In the genomic region with DNA sequence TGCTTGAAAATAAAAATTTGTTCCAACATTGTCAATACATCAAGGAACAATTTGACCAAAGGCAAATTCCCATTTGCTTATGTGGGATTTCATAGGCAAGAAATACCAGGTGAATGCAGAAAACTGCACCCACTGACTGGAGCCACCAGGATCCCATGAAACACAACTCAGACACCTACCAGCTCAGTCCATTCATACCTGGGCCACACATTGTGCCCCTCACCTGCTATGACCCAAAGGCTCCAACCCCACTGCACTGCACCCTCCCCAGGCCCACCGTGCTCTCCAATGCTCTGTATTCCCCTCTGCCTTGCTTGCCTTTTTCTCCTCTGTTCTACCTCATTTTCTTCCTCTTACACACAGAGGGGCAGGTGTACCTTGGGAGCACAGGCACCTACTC, we compare ENCODE assay signal across 26 cellular contexts. TPM values are rescaled to one million over a fixed set of nuclear protein-coding genes. Genes with fewer than 3 reads are reported as not detected.
A peak's percentile ranks its signal among the peaks of the same experiment; 100 is the strongest.
DNase-seq lines count a peak whose midpoint lies in the region; ATAC-seq and TF ChIP-seq lines count a peak whose summit lies in the region.
"Had no signal": no experiment of that assay in that cellular context is flagged by ENCODE, and none has a peak within 500 bp of the region (broad histone marks: within the 10 kb centered on the region; RNA-seq: fewer than 3 reads in every experiment).

No MANE protein-coding gene starts in this region.

- no peaks in the 10 kb centered on the region for H3K27me3 Mint-ChIP-seq in T-helper 2 cell treated with Interferon-gamma antibody and Interleukin-4, amounts not matched to agents 5 μg/mL and 100 μg/mL, for 36 hours (ENCODE audit: low read depth)
- H3K27me3 Mint-ChIP-seq in activated T-cell treated with anti-CD3 and anti-CD28 coated beads, Interleukin-2, amount 50 U/mL, for 72 hours (ENCODE audit: low read depth), result no peaks in the 10 kb centered on the region
- H3K27me3 Mint-ChIP-seq in activated T-cell treated with anti-CD3 and anti-CD28 coated beads, Interleukin-2, amount 50 U/mL, for 4 hours (ENCODE audit: low read depth), result no peaks in the 10 kb centered on the region
- H3K27me3 Mint-ChIP-seq in effector memory CD8-positive, alpha-beta T cell, result no peaks in the 10 kb centered on the region
- H3K27me3 Mint-ChIP-seq in CD4-positive, alpha-beta memory T cell, result no peaks in the 10 kb centered on the region

- no peak overlapping the region for H3K27ac ChIP-seq in CD4-positive, alpha-beta memory T cell (ENCODE audit: low read depth, low read length)
- H3K27ac ChIP-seq: KMS-11, PC-9, SJCRH30 had no signal

- no peak for TF ChIP-seq CTCF in Loucy (conservative IDR thresholded peaks at IDR 0.05; ENCODE audit: low read length)

- H3K36me3 Mint-ChIP-seq in T-helper 2 cell treated with Interferon-gamma antibody and Interleukin-4, amounts not matched to agents 5 μg/mL and 100 μg/mL, for 36 hours (ENCODE audit: low read depth), result peaks cover 74% of the 10 kb centered on the region
- peaks cover 23 to 45% of the 10 kb centered on the region in 2 donors for H3K36me3 Mint-ChIP-seq in activated T-cell treated with anti-CD3 and anti-CD28 coated beads, Interleukin-2, amount 50 U/mL, for 72 hours (ENCODE audit: insufficient read depth in 2 of 2)
- peaks cover 4% of the 10 kb centered on the region for H3K36me3 Mint-ChIP-seq in activated T-cell treated with anti-CD3 and anti-CD28 coated beads, Interleukin-2, amount 50 U/mL, for 4 hours (ENCODE audit: insufficient read depth)
- H3K36me3 Mint-ChIP-seq in effector memory CD8-positive, alpha-beta T cell (ENCODE audit: insufficient read depth), result peaks cover 3% of the 10 kb centered on the region
- peaks cover 0 to 8% of the 10 kb centered on the region in 2 donors for H3K36me3 Mint-ChIP-seq in CD4-positive, alpha-beta memory T cell

- no peak for DNase-seq in T-helper 2 cell treated with Interferon-gamma antibody and Interleukin-4, amounts not matched to agents 5 μg/mL and 100 μg/mL, for 36 hours (ENCODE audit: low spot score)
- DNase-seq in T-helper 2 cell, result no peak
- no peak for DNase-seq in activated T-cell treated with anti-CD3 and anti-CD28 coated beads, Interleukin-2, amount 50 U/mL, for 72 hours
- DNase-seq in activated T-cell treated with anti-CD3 and anti-CD28 coated beads, Interleukin-2, amount 50 U/mL, for 4 hours, result no peak
- DNase-seq in effector memory CD8-positive, alpha-beta T cell, result no peak
- no peak for DNase-seq in CD4-positive, alpha-beta memory T cell
- no peak for DNase-seq in NK-92 treated with Interleukin-12 subunit alpha and Interleukin-12 subunit beta, amount 100 ng/mL, for 24 hours (lab: John Stamatoyannopoulos, UW)
- DNase-seq: 8988T, ACHN, BE2C, GOT3, HFFc6, IMR-90, NCI-H1048, NCI-H1417, NCI-H1694, NCI-H2029 treated with DMSO at 0.1 percent for 48 hours, NCI-H446 treated with DMSO at 0.1 percent for 48 hours, NCI-H526, NCI-H82, PC-9, SJCRH30 had no signal

- H2AFZ ChIP-seq in Loucy (ENCODE audit: low read length), result no peak overlapping the region
- H2AFZ ChIP-seq: PC-9 had no signal

- no peak for ATAC-seq in activated T-cell treated with anti-CD3 and anti-CD28 coated beads, Interleukin-2, amount 50 U/mL, for 72 hours (replicated peaks in 1 of 2)
- ATAC-seq in activated T-cell treated with anti-CD3 and anti-CD28 coated beads, Interleukin-2, amount 50 U/mL, for 4 hours, result no peak
- no peak for ATAC-seq in effector memory CD8-positive, alpha-beta T cell (replicated peaks)
- ATAC-seq: Right ventricle myocardium inferior had no signal

- H3K9me3 Mint-ChIP-seq in T-helper 2 cell treated with Interferon-gamma antibody and Interleukin-4, amounts not matched to agents 5 μg/mL and 100 μg/mL, for 36 hours, result no peaks in the 10 kb centered on the region
- no peaks in the 10 kb centered on the region for H3K9me3 Mint-ChIP-seq in activated T-cell treated with anti-CD3 and anti-CD28 coated beads, Interleukin-2, amount 50 U/mL, for 72 hours
- H3K9me3 Mint-ChIP-seq in activated T-cell treated with anti-CD3 and anti-CD28 coated beads, Interleukin-2, amount 50 U/mL, for 4 hours, result no peaks in the 10 kb centered on the region
- no peaks in the 10 kb centered on the region for H3K9me3 Mint-ChIP-seq in effector memory CD8-positive, alpha-beta T cell
- no peaks in the 10 kb centered on the region for H3K9me3 Mint-ChIP-seq in CD4-positive, alpha-beta memory T cell
- H3K9me3 Mint-ChIP-seq: HFFc6 had no signal

- H3K4me1 Mint-ChIP-seq in T-helper 2 cell treated with Interferon-gamma antibody and Interleukin-4, amounts not matched to agents 5 μg/mL and 100 μg/mL, for 36 hours (ENCODE audit: low read depth), result peaks cover 47% of the 10 kb centered on the region
- H3K4me1 Mint-ChIP-seq in activated T-cell treated with anti-CD3 and anti-CD28 coated beads, Interleukin-2, amount 50 U/mL, for 72 hours (ENCODE audit: low read depth), result peaks cover 56% of the 10 kb centered on the region
- peaks cover 21% of the 10 kb centered on the region for H3K4me1 Mint-ChIP-seq in activated T-cell treated with anti-CD3 and anti-CD28 coated beads, Interleukin-2, amount 50 U/mL, for 4 hours (ENCODE audit: low read depth)
- peaks cover 4 to 9% of the 10 kb centered on the region in 2 donors for H3K4me1 Mint-ChIP-seq in effector memory CD8-positive, alpha-beta T cell (ENCODE audit: low read depth in 2 of 2)
- peaks cover 17 to 28% (median 23%) of the 10 kb centered on the region in 4 donors for H3K4me1 Mint-ChIP-seq in CD4-positive, alpha-beta memory T cell

- H3K9me3 ChIP-seq in Loucy (ENCODE audit: insufficient read depth, low read depth, low read length), result no peaks in the 10 kb centered on the region
- no peaks in the 10 kb centered on the region for H3K9me3 ChIP-seq in CD4-positive, alpha-beta memory T cell (ENCODE audit: control insufficient read depth in 1 of 2, low read length in 2 of 2)
- H3K9me3 ChIP-seq: BE2C, HAP-1, SJCRH30 had no signal

- H3K36me3 ChIP-seq in Loucy (ENCODE audit: insufficient read depth, low read length), result peaks cover 20% of the 10 kb centered on the region; the same call in 1 of the 2 replicates
- H3K36me3 ChIP-seq in CD4-positive, alpha-beta memory T cell (ENCODE audit: insufficient read depth, low read length), result no peaks in the 10 kb centered on the region

- H3K4me2 ChIP-seq in Loucy (ENCODE audit: low read depth, low read length, poor library complexity, severe bottlenecking), result peak overlapping the region; percentile 82
- H3K4me2 ChIP-seq: KMS-11, PC-9 had no signal

- H3K9me2 ChIP-seq in Loucy (replicated peaks; ENCODE audit: low read depth, low read length), result no peaks in the 10 kb centered on the region

- H3K79me2 ChIP-seq in Loucy (ENCODE audit: insufficient read depth, low read length), result peaks cover 96% of the 10 kb centered on the region

- H3K4me3 Mint-ChIP-seq in T-helper 2 cell treated with Interferon-gamma antibody and Interleukin-4, amounts not matched to agents 5 μg/mL and 100 μg/mL, for 36 hours, result no peak overlapping the region
- no peak overlapping the region for H3K4me3 Mint-ChIP-seq in activated T-cell treated with anti-CD3 and anti-CD28 coated beads, Interleukin-2, amount 50 U/mL, for 72 hours
- H3K4me3 Mint-ChIP-seq in activated T-cell treated with anti-CD3 and anti-CD28 coated beads, Interleukin-2, amount 50 U/mL, for 4 hours, result no peak overlapping the region
- no peak overlapping the region for H3K4me3 Mint-ChIP-seq in effector memory CD8-positive, alpha-beta T cell
- no peak overlapping the region for H3K4me3 Mint-ChIP-seq in CD4-positive, alpha-beta memory T cell
- H3K4me3 Mint-ChIP-seq: HFFc6 had no signal

- peak overlapping the region; percentile 29 for H3K27ac Mint-ChIP-seq in T-helper 2 cell treated with Interferon-gamma antibody and Interleukin-4, amounts not matched to agents 5 μg/mL and 100 μg/mL, for 36 hours
- H3K27ac Mint-ChIP-seq in activated T-cell treated with anti-CD3 and anti-CD28 coated beads, Interleukin-2, amount 50 U/mL, for 72 hours, result peak overlapping the region; percentile 48
- peak overlapping the region; percentile 55 to 61 for H3K27ac Mint-ChIP-seq in effector memory CD8-positive, alpha-beta T cell
- H3K27ac Mint-ChIP-seq in CD4-positive, alpha-beta memory T cell, result peak overlapping the region in 2 of 7 donors; percentile 39 to 43
- H3K27ac Mint-ChIP-seq: HFFc6 had no signal

- H3K9ac ChIP-seq in Loucy (ENCODE audit: low read depth, low read length, poor library complexity, severe bottlenecking), result no peak overlapping the region
- H3K9ac ChIP-seq: KMS-11 had no signal

- intact Hi-C loops in CD4-positive, alpha-beta memory T cell (cut with micrococcal nuclease), result no loop called here

- H3K4me3 ChIP-seq in Loucy (ENCODE audit: low read length, poor library complexity, severe bottlenecking), result no peak overlapping the region
- no peak overlapping the region for H3K4me3 ChIP-seq in CD4-positive, alpha-beta memory T cell (ENCODE audit: low read length in 2 of 2)
- H3K4me3 ChIP-seq: HAP-1, PC-9, SJCRH30 had no signal

- H4K20me1 ChIP-seq in Loucy (ENCODE audit: insufficient read depth, low read length, poor library complexity, severe bottlenecking), result peaks cover 33% of the 10 kb centered on the region

- CTCF ChIA-PET in CD4-positive, alpha-beta memory T cell (lab: Charles Lee; ENCODE audit: partially characterized antibody), result interaction anchor here (6.2 kb wide), 1 partner anchor 278 kb away, joined by 154 read pairs; no protein-coding TSS in a partner anchor

- peaks cover 75% of the 10 kb centered on the region for H3K4me1 ChIP-seq in Loucy (ENCODE audit: insufficient read depth, low read length, poor library complexity, severe bottlenecking)
- H3K4me1 ChIP-seq in CD4-positive, alpha-beta memory T cell (ENCODE audit: insufficient read depth, low read length), result peaks cover 46% of the 10 kb centered on the region
- H3K4me1 ChIP-seq: BE2C had no signal

- no peaks in the 10 kb centered on the region for H3K27me3 ChIP-seq in Loucy (ENCODE audit: insufficient read depth, low read length, poor library complexity, severe bottlenecking)
- H3K27me3 ChIP-seq in CD4-positive, alpha-beta memory T cell (ENCODE audit: insufficient read depth, low read length), result no peaks in the 10 kb centered on the region
- H3K27me3 ChIP-seq: BE2C, SJCRH30 had no signal

- no peaks in the 10 kb centered on the region; the same call in 1 of the 2 replicates for H3F3A ChIP-seq in Loucy (ENCODE audit: low read depth)

- POLR2A ChIA-PET in CD4-positive, alpha-beta memory T cell (lab: Charles Lee; ENCODE audit: partially characterized antibody), result no interaction called here

RNA-seq across cellular contexts. Expression of gene NCAPG2, which starts 5.3 kb away (rescaled TPM):
- 100 to 1,000 TPM; 129 to 134 TPM for total RNA-seq in activated T-cell treated with anti-CD3 and anti-CD28 coated beads, Interleukin-2, amount 50 U/mL, for 72 hours
- 10 to 100 TPM; 19.7 to 26.2 (median 20.7) TPM for total RNA-seq in activated T-cell treated with anti-CD3 and anti-CD28 coated beads, Interleukin-2, amount 50 U/mL, for 4 hours
- total RNA-seq in CD4-positive, alpha-beta memory T cell, result 10 to 100 TPM; 15.0 to 17.9 TPM
- 10 to 100 TPM in 1 of 2 donors, 1 to 10 TPM in 1; 7.2 to 12.9 TPM for polyA plus RNA-seq in CD4-positive, alpha-beta memory T cell

Comparison
In these comparisons a context has a peak if more than half of its experiments do, and no peak if none do; other contexts are left out.
1. RNA of gene NCAPG2, which starts 5.3 kb away (total RNA-seq): 129 to 134 TPM in activated T-cell treated with anti-CD3 and anti-CD28 coated beads, Interleukin-2, amount 50 U/mL, for 72 hours; 19.7 to 26.2 TPM in activated T-cell treated with anti-CD3 and anti-CD28 coated beads, Interleukin-2, amount 50 U/mL, for 4 hours and 15.0 to 17.9 TPM in CD4-positive, alpha-beta memory T cell; every median in the first group is over 4 times any median in the second.